In genomic region chrX:100408643-100409315, GRCh38 we compare ENCODE assay signal across 13 cellular contexts. TPM values are rescaled to one million over a fixed set of nuclear protein-coding genes. Genes with fewer than 3 reads are reported as not detected.
DNase-seq lines count a peak whose midpoint lies in the region; ATAC-seq and TF ChIP-seq lines count a peak whose summit lies in the region.
"Had no signal": no experiment of that assay in that cellular context is flagged by ENCODE, and none has a peak within 500 bp of the region (broad histone marks: within the 10 kb centered on the region; RNA-seq: fewer than 3 reads in every experiment).

No MANE protein-coding gene starts in this region.

- no peaks in the 10 kb centered on the region for H3K9me3 ChIP-seq in upper lobe of left lung
- H3K9me3 ChIP-seq in CD4-positive, alpha-beta memory T cell (ENCODE audit: control insufficient read depth in 1 of 2, low read length in 2 of 2) = no peaks in the 10 kb centered on the region

- TF ChIP-seq EP300 in upper lobe of left lung (IDR thresholded peaks at IDR 0.05) = no peak

- H3K27ac Mint-ChIP-seq in activated naive CD8-positive, alpha-beta T cell treated with anti-CD3 and anti-CD28 coated beads, Interleukin-2, amount 10 ng/mL, durations not matched to agents 7 days and 5 days = peak overlapping the region; percentile 30
- H3K27ac Mint-ChIP-seq in activated naive CD8-positive, alpha-beta T cell treated with anti-CD3 and anti-CD28 coated beads for 36 hours = no peak overlapping the region
- H3K27ac Mint-ChIP-seq in nephron = no peak overlapping the region
- H3K27ac Mint-ChIP-seq in CD4-positive, alpha-beta memory T cell = no peak overlapping the region
- H3K27ac Mint-ChIP-seq: activated T-helper 2 cell treated with anti-CD3 and anti-CD28 coated beads, Interferon-gamma antibody, Interleukin-2, Interleukin-4, amounts not matched to agents 10 μg/mL and 5 μg/mL and 100 μg/mL, durations not matched to agents 14 hours and 24 hours and 36 hours had no signal

- no peak for DNase-seq in activated naive CD8-positive, alpha-beta T cell treated with anti-CD3 and anti-CD28 coated beads, Interleukin-2, amount 10 ng/mL, durations not matched to agents 7 days and 5 days
- DNase-seq in activated naive CD8-positive, alpha-beta T cell treated with anti-CD3 and anti-CD28 coated beads for 36 hours = no peak
- peak in 1 of 10 donors; percentile 44 for DNase-seq in dorsolateral prefrontal cortex
- DNase-seq in upper lobe of left lung = peak in 1 of 2 donors; percentile 51
- no peak for DNase-seq in CD4-positive, alpha-beta memory T cell
- DNase-seq: islet precursor cell, NCI-H1436 treated with DMSO at 0.1 percent for 48 hours, PC-9 had no signal

- CTCF ChIA-PET in CD4-positive, alpha-beta memory T cell (lab: Charles Lee; ENCODE audit: partially characterized antibody) = no interaction called here

- H3K27ac ChIP-seq in dorsolateral prefrontal cortex (peak overlapping the region in 12 of 59 donors; percentile 2 to 63 (median 34)), upper lobe of left lung (no peak overlapping the region)
- H3K27ac ChIP-seq in CD4-positive, alpha-beta memory T cell (ENCODE audit: low read depth, low read length) = no peak overlapping the region
- H3K27ac ChIP-seq: PC-9, VCaP had no signal

- peaks cover 0 to 87% (median 31%) of the 10 kb centered on the region in 45 donors for H3K27me3 ChIP-seq in dorsolateral prefrontal cortex
- peaks cover 0 to 30% (median 3%) of the 10 kb centered on the region in 4 donors for H3K27me3 ChIP-seq in upper lobe of left lung
- no peaks in the 10 kb centered on the region for H3K27me3 ChIP-seq in CD4-positive, alpha-beta memory T cell (ENCODE audit: insufficient read depth, low read length)

- H3K36me3 Mint-ChIP-seq in activated naive CD8-positive, alpha-beta T cell treated with anti-CD3 and anti-CD28 coated beads, Interleukin-2, amount 10 ng/mL, durations not matched to agents 7 days and 5 days = no peaks in the 10 kb centered on the region
- H3K36me3 Mint-ChIP-seq in activated naive CD8-positive, alpha-beta T cell treated with anti-CD3 and anti-CD28 coated beads for 36 hours = peaks cover 1% of the 10 kb centered on the region
- H3K36me3 Mint-ChIP-seq in nephron (ENCODE audit: low read depth) = peaks cover 24% of the 10 kb centered on the region
- H3K36me3 Mint-ChIP-seq in CD4-positive, alpha-beta memory T cell = no peaks in the 10 kb centered on the region

- no peak for ATAC-seq in activated naive CD8-positive, alpha-beta T cell treated with anti-CD3 and anti-CD28 coated beads, Interleukin-2, amount 10 ng/mL, durations not matched to agents 7 days and 5 days (ENCODE audit: low read depth)
- no peak for ATAC-seq in upper lobe of left lung (ENCODE audit: low FRiP score in 2 of 2)
- no peak for ATAC-seq in HG02763 (IDR thresholded peaks at IDR 0.05; ENCODE audit: unreplicated experiment)
- ATAC-seq in GM18909 (IDR thresholded peaks at IDR 0.05; ENCODE audit: poor library complexity, unreplicated experiment) = no peak

- TF ChIP-seq CTCF in dorsolateral prefrontal cortex (IDR thresholded peaks at IDR 0.05 in 54 of 56, conservative IDR thresholded peaks at IDR 0.05 in 2 of 56; ENCODE audit: low read depth in 1 of 56, partially characterized antibody in 56 of 56) (no peak), nephron (IDR thresholded peaks at IDR 0.05; ENCODE audit: unreplicated experiment in 3 of 3) (no peak), upper lobe of left lung (IDR thresholded peaks at IDR 0.05) (no peak)

- peaks cover 50% of the 10 kb centered on the region for H3K27me3 Mint-ChIP-seq in activated naive CD8-positive, alpha-beta T cell treated with anti-CD3 and anti-CD28 coated beads, Interleukin-2, amount 10 ng/mL, durations not matched to agents 7 days and 5 days
- peaks cover 78% of the 10 kb centered on the region for H3K27me3 Mint-ChIP-seq in activated naive CD8-positive, alpha-beta T cell treated with anti-CD3 and anti-CD28 coated beads for 36 hours
- H3K27me3 Mint-ChIP-seq in nephron (ENCODE audit: low read depth) = peaks cover 61% of the 10 kb centered on the region
- H3K27me3 Mint-ChIP-seq in CD4-positive, alpha-beta memory T cell = peaks cover 26 to 36% of the 10 kb centered on the region in 2 donors

- peaks cover 5% of the 10 kb centered on the region for H3K4me1 Mint-ChIP-seq in activated naive CD8-positive, alpha-beta T cell treated with anti-CD3 and anti-CD28 coated beads, Interleukin-2, amount 10 ng/mL, durations not matched to agents 7 days and 5 days
- H3K4me1 Mint-ChIP-seq in activated naive CD8-positive, alpha-beta T cell treated with anti-CD3 and anti-CD28 coated beads for 36 hours = peaks cover 6% of the 10 kb centered on the region
- H3K4me1 Mint-ChIP-seq in nephron = peaks cover 40% of the 10 kb centered on the region
- H3K4me1 Mint-ChIP-seq in CD4-positive, alpha-beta memory T cell = peaks cover 5 to 20% (median 13%) of the 10 kb centered on the region in 4 donors

- WGBS in upper lobe of left lung, 2 donors = 65% methylated on average over 71 of the region's 82 CpGs; no CpG with 5 or more reads in 1 of the 2 donors

- POLR2A ChIA-PET in activated naive CD8-positive, alpha-beta T cell treated with anti-CD3 and anti-CD28 coated beads, Interleukin-2, amount 10 ng/mL, durations not matched to agents 7 days and 5 days (lab: Charles Lee) = no interaction called here
- POLR2A ChIA-PET in CD4-positive, alpha-beta memory T cell (lab: Charles Lee; ENCODE audit: partially characterized antibody) = no interaction called here

- intact Hi-C loops in dorsolateral prefrontal cortex (cut with DNase I) = no loop called here
- intact Hi-C loops in CD4-positive, alpha-beta memory T cell (cut with micrococcal nuclease) = no loop called here

- no peaks in the 10 kb centered on the region for H3K36me3 ChIP-seq in upper lobe of left lung
- H3K36me3 ChIP-seq in CD4-positive, alpha-beta memory T cell (ENCODE audit: insufficient read depth, low read length) = no peaks in the 10 kb centered on the region

- no peaks in the 10 kb centered on the region for H3K9me3 Mint-ChIP-seq in activated naive CD8-positive, alpha-beta T cell treated with anti-CD3 and anti-CD28 coated beads, Interleukin-2, amount 10 ng/mL, durations not matched to agents 7 days and 5 days
- H3K9me3 Mint-ChIP-seq in activated naive CD8-positive, alpha-beta T cell treated with anti-CD3 and anti-CD28 coated beads for 36 hours = no peaks in the 10 kb centered on the region
- peaks cover 11% of the 10 kb centered on the region for H3K9me3 Mint-ChIP-seq in nephron
- H3K9me3 Mint-ChIP-seq in CD4-positive, alpha-beta memory T cell = peaks cover 0 to 5% (median 0%) of the 10 kb centered on the region in 8 donors
- H3K9me3 Mint-ChIP-seq: activated T-helper 2 cell treated with anti-CD3 and anti-CD28 coated beads, Interferon-gamma antibody, Interleukin-2, Interleukin-4, amounts not matched to agents 10 μg/mL and 5 μg/mL and 100 μg/mL, durations not matched to agents 14 hours and 24 hours and 36 hours had no signal

- peaks cover 6 to 37% (median 9%) of the 10 kb centered on the region in 4 donors for H3K4me1 ChIP-seq in upper lobe of left lung
- H3K4me1 ChIP-seq in CD4-positive, alpha-beta memory T cell (ENCODE audit: insufficient read depth, low read length) = no peaks in the 10 kb centered on the region

- H3K4me3 ChIP-seq in dorsolateral prefrontal cortex (peak overlapping the region in 58 of 59 donors; percentile 20 to 69 (median 54)), upper lobe of left lung (peak overlapping the region in 3 of 4 donors; percentile 22 to 42 (median 34))
- H3K4me3 ChIP-seq in CD4-positive, alpha-beta memory T cell (ENCODE audit: low read length in 2 of 2) = no peak overlapping the region
- H3K4me3 ChIP-seq: PC-9 had no signal

- H3K4me3 Mint-ChIP-seq in activated naive CD8-positive, alpha-beta T cell treated with anti-CD3 and anti-CD28 coated beads, Interleukin-2, amount 10 ng/mL, durations not matched to agents 7 days and 5 days = no peak overlapping the region
- H3K4me3 Mint-ChIP-seq in activated naive CD8-positive, alpha-beta T cell treated with anti-CD3 and anti-CD28 coated beads for 36 hours = no peak overlapping the region
- H3K4me3 Mint-ChIP-seq in nephron = peak overlapping the region; percentile 90 to 95 (median 94)
- peak overlapping the region in 3 of 8 donors; percentile 4 to 46 (median 10) for H3K4me3 Mint-ChIP-seq in CD4-positive, alpha-beta memory T cell

- TF ChIP-seq POLR2A in upper lobe of left lung (IDR thresholded peaks at IDR 0.05) = no peak

RNA-seq across cellular contexts. Expression of gene PCDH19, which starts 1.3 kb away (rescaled TPM):
- total RNA-seq in activated naive CD8-positive, alpha-beta T cell treated with anti-CD3 and anti-CD28 coated beads, Interleukin-2, amount 10 ng/mL, durations not matched to agents 7 days and 5 days = not detected
- total RNA-seq in activated naive CD8-positive, alpha-beta T cell treated with anti-CD3 and anti-CD28 coated beads for 36 hours = not detected
- 10 to 100 TPM; 10.2 to 70.2 (median 29.8) TPM for total RNA-seq in dorsolateral prefrontal cortex
- total RNA-seq in upper lobe of left lung = 1 to 10 TPM in 1 of 6 donors, under 1 TPM in 5; 0.10 to 1.0 (median 0.19) TPM
- not detected for total RNA-seq in CD4-positive, alpha-beta memory T cell
- polyA plus RNA-seq in CD4-positive, alpha-beta memory T cell = not detected
- total RNA-seq: activated T-helper 2 cell treated with anti-CD3 and anti-CD28 coated beads, Interferon-gamma antibody, Interleukin-2, Interleukin-4, amounts not matched to agents 10 μg/mL and 5 μg/mL and 100 μg/mL, durations not matched to agents 14 hours and 24 hours and 36 hours had no signal

Comparison
In these comparisons a context has a peak if more than half of its experiments do, and no peak if none do; other contexts are left out.
1. H3K4me3 Mint-ChIP-seq: peak in nephron (3 of 3); none in activated naive CD8-positive, alpha-beta T cell treated with anti-CD3 and anti-CD28 coated beads, Interleukin-2, amount 10 ng/mL, durations not matched to agents 7 days and 5 days (single experiment) and activated naive CD8-positive, alpha-beta T cell treated with anti-CD3 and anti-CD28 coated beads for 36 hours (single experiment).
2. H3K4me3 ChIP-seq: peak in dorsolateral prefrontal cortex (58 of 59) and upper lobe of left lung (3 of 4); none in CD4-positive, alpha-beta memory T cell (0 of 2).
3. RNA of gene PCDH19, which starts 1.3 kb away (total RNA-seq): 10.2 to 70.2 TPM in dorsolateral prefrontal cortex; 0.10 to 1.0 TPM in upper lobe of left lung, not detected in CD4-positive, alpha-beta memory T cell, not detected in activated naive CD8-positive, alpha-beta T cell treated with anti-CD3 and anti-CD28 coated beads, Interleukin-2, amount 10 ng/mL, durations not matched to agents 7 days and 5 days and not detected in activated naive CD8-positive, alpha-beta T cell treated with anti-CD3 and anti-CD28 coated beads for 36 hours; every median in the first group is over 4 times any median in the second.